Comparison of ENCODE assay signal across 28 cellular contexts in the genomic region with DNA sequence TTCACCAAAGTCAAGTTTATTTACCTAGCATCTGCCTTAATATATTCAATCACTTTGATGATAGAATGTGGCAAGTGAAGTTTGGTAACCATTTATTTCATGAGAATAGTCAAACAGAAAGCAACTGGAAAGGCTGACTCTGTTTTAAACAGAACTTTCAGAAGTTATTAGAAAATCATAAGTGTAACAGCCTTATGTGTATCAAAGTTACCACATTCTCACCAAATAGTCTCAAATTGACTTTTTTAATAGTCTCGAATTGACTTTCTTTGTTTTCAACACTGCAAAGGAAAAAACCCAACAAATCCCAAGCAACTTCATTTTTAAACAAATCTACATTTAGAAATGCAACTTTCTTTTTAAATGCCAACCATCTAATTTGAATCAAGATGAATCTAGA. TPM values are rescaled to one million over a fixed set of nuclear protein-coding genes. Genes with fewer than 3 reads are reported as not detected.
DNase-seq lines count a peak whose midpoint lies in the region; ATAC-seq and TF ChIP-seq lines count a peak whose summit lies in the region.
"Had no signal": no experiment of that assay in that cellular context is flagged by ENCODE, and none has a peak within 500 bp of the region (broad histone marks: within the 10 kb centered on the region; RNA-seq: fewer than 3 reads in every experiment).

No MANE protein-coding gene starts in this region.

- no peaks in the 10 kb centered on the region for H3K9me3 Mint-ChIP-seq in activated CD8-positive, alpha-beta T cell treated with anti-CD3 and anti-CD28 coated beads for 36 hours
- no peaks in the 10 kb centered on the region for H3K9me3 Mint-ChIP-seq in activated CD8-positive, alpha-beta T cell treated with anti-CD3 and anti-CD28 coated beads, Interleukin-2, amount 10 ng/mL, durations not matched to agents 7 days and 5 days (ENCODE audit: insufficient read depth)
- no peaks in the 10 kb centered on the region for H3K9me3 Mint-ChIP-seq in activated T-helper 2 cell treated with anti-CD3 and anti-CD28 coated beads, Interferon-gamma antibody, Interleukin-2, Interleukin-4, amounts not matched to agents 10 μg/mL and 5 μg/mL and 100 μg/mL, durations not matched to agents 14 hours and 24 hours and 36 hours
- H3K9me3 Mint-ChIP-seq in naive thymus-derived CD4-positive, alpha-beta T cell = no peaks in the 10 kb centered on the region
- H3K9me3 Mint-ChIP-seq in glutamatergic neuron (ENCODE audit: unreplicated experiment) = no peaks in the 10 kb centered on the region
- H3K9me3 Mint-ChIP-seq: CD8-positive, alpha-beta T cell; endodermal cell; HFFc6; nephron had no signal

- no peak for TF ChIP-seq CTCF in activated CD8-positive, alpha-beta T cell treated with anti-CD3 and anti-CD28 coated beads for 36 hours (IDR thresholded peaks at IDR 0.05)
- TF ChIP-seq CTCF in GM12865 (IDR thresholded peaks at IDR 0.05; ENCODE audit: insufficient read depth, low read depth, low read length, missing control alignments) = no peak
- no peak for TF ChIP-seq CTCF in glutamatergic neuron (IDR thresholded peaks at IDR 0.05; ENCODE audit: partially characterized antibody, unreplicated experiment)

- H3K36me3 Mint-ChIP-seq in activated CD8-positive, alpha-beta T cell treated with anti-CD3 and anti-CD28 coated beads for 36 hours (ENCODE audit: low read depth) = peaks cover 89% of the 10 kb centered on the region
- H3K36me3 Mint-ChIP-seq in activated CD8-positive, alpha-beta T cell treated with anti-CD3 and anti-CD28 coated beads, Interleukin-2, amount 10 ng/mL, durations not matched to agents 7 days and 5 days (ENCODE audit: low read depth) = peaks cover 69% of the 10 kb centered on the region
- H3K36me3 Mint-ChIP-seq in activated T-helper 2 cell treated with anti-CD3 and anti-CD28 coated beads, Interferon-gamma antibody, Interleukin-2, Interleukin-4, amounts not matched to agents 10 μg/mL and 5 μg/mL and 100 μg/mL, durations not matched to agents 14 hours and 24 hours and 36 hours (ENCODE audit: low read depth) = peaks cover 94% of the 10 kb centered on the region
- peaks cover 10 to 85% (median 63%) of the 10 kb centered on the region in 5 donors for H3K36me3 Mint-ChIP-seq in naive thymus-derived CD4-positive, alpha-beta T cell
- H3K36me3 Mint-ChIP-seq in glutamatergic neuron (ENCODE audit: unreplicated experiment) = no peaks in the 10 kb centered on the region

- no peaks in the 10 kb centered on the region for H3K27me3 Mint-ChIP-seq in activated CD8-positive, alpha-beta T cell treated with anti-CD3 and anti-CD28 coated beads for 36 hours
- no peaks in the 10 kb centered on the region for H3K27me3 Mint-ChIP-seq in activated CD8-positive, alpha-beta T cell treated with anti-CD3 and anti-CD28 coated beads, Interleukin-2, amount 10 ng/mL, durations not matched to agents 7 days and 5 days (ENCODE audit: low read depth)
- H3K27me3 Mint-ChIP-seq in activated T-helper 2 cell treated with anti-CD3 and anti-CD28 coated beads, Interferon-gamma antibody, Interleukin-2, Interleukin-4, amounts not matched to agents 10 μg/mL and 5 μg/mL and 100 μg/mL, durations not matched to agents 14 hours and 24 hours and 36 hours (ENCODE audit: low read depth) = no peaks in the 10 kb centered on the region
- H3K27me3 Mint-ChIP-seq in naive thymus-derived CD4-positive, alpha-beta T cell = no peaks in the 10 kb centered on the region
- no peaks in the 10 kb centered on the region for H3K27me3 Mint-ChIP-seq in glutamatergic neuron (ENCODE audit: unreplicated experiment)

- ATAC-seq in activated CD8-positive, alpha-beta T cell treated with anti-CD3 and anti-CD28 coated beads for 36 hours = peak; percentile 13
- ATAC-seq in activated CD8-positive, alpha-beta T cell treated with anti-CD3 and anti-CD28 coated beads, Interleukin-2, amount 10 ng/mL, durations not matched to agents 7 days and 5 days = no peak
- ATAC-seq in GM19395 (IDR thresholded peaks at IDR 0.05; ENCODE audit: unreplicated experiment) (peak; percentile 54), GM19023 (IDR thresholded peaks at IDR 0.05; ENCODE audit: unreplicated experiment) (no peak)
- ATAC-seq in naive thymus-derived CD4-positive, alpha-beta T cell = no peak
- ATAC-seq: CD8-positive, alpha-beta T cell; lower lobe of right lung had no signal

- H3K4me3 ChIP-seq in GM12865 (ENCODE audit: low read depth, low read length) = no peak overlapping the region
- no peak overlapping the region for H3K4me3 ChIP-seq in naive thymus-derived CD4-positive, alpha-beta T cell (ENCODE audit: low read length)
- H3K4me3 ChIP-seq: ascending aorta, esophagus squamous epithelium, lower lobe of right lung, skin epidermis, tibial nerve had no signal

- H3K4me1 ChIP-seq in naive thymus-derived CD4-positive, alpha-beta T cell (ENCODE audit: control insufficient read depth in 2 of 2, insufficient read depth in 2 of 2, low read length in 2 of 2) = peaks cover 0 to 2% of the 10 kb centered on the region in 2 donors
- H3K4me1 ChIP-seq: ascending aorta, esophagus squamous epithelium, lower lobe of right lung, tibial nerve had no signal

- CTCF ChIA-PET in activated CD8-positive, alpha-beta T cell treated with anti-CD3 and anti-CD28 coated beads for 36 hours (lab: Charles Lee) = interaction anchor here (1.4 kb wide), 1 partner anchor 18 kb away, joined by 3 read pairs; no protein-coding TSS in a partner anchor
- CTCF ChIA-PET in activated CD8-positive, alpha-beta T cell treated with anti-CD3 and anti-CD28 coated beads, Interleukin-2, amount 10 ng/mL, durations not matched to agents 7 days and 5 days (lab: Charles Lee) = no interaction called here
- CTCF ChIA-PET in naive thymus-derived CD4-positive, alpha-beta T cell (lab: Charles Lee) = no interaction called here

- DNase-seq in activated CD8-positive, alpha-beta T cell treated with anti-CD3 and anti-CD28 coated beads for 36 hours = no peak
- no peak for DNase-seq in activated CD8-positive, alpha-beta T cell treated with anti-CD3 and anti-CD28 coated beads, Interleukin-2, amount 10 ng/mL, durations not matched to agents 7 days and 5 days
- DNase-seq in GM12865 (ENCODE audit: low read depth) (peak; percentile 43), glutamatergic neuron (no peak)
- no peak for DNase-seq in activated T-helper 2 cell treated with anti-CD3 and anti-CD28 coated beads, Interferon-gamma antibody, Interleukin-2, Interleukin-4, amounts not matched to agents 10 μg/mL and 5 μg/mL and 100 μg/mL, durations not matched to agents 14 hours and 24 hours and 36 hours (ENCODE audit: low spot score)
- no peak for DNase-seq in naive thymus-derived CD4-positive, alpha-beta T cell
- DNase-seq: activated CD8-positive, alpha-beta memory T cell treated with anti-CD3 and anti-CD28 coated beads, Interleukin-2, amount 50 U/mL, for 48 hours; activated naive CD4-positive, alpha-beta T cell; CD8-positive, alpha-beta T cell; endodermal cell; esophagus squamous epithelium; foreskin melanocyte; GOT3; HFFc6; IMR-90; kidney glomerular epithelial cell; lower lobe of right lung; NCI-H1092; NCI-H187; NCI-H524; NK-92 treated with Interleukin-12 subunit alpha and Interleukin-12 subunit beta, amount 100 ng/mL, for 24 hours; SHP77 had no signal

- peaks cover 0 to 47% (median 8%) of the 10 kb centered on the region in 3 experiments for H3K36me3 ChIP-seq in naive thymus-derived CD4-positive, alpha-beta T cell (ENCODE audit: control insufficient read depth in 2 of 3, insufficient read depth in 3 of 3, low read length in 3 of 3)

- peaks cover 38% of the 10 kb centered on the region for H3K4me1 Mint-ChIP-seq in activated CD8-positive, alpha-beta T cell treated with anti-CD3 and anti-CD28 coated beads for 36 hours (ENCODE audit: low read depth)
- peaks cover 16% of the 10 kb centered on the region for H3K4me1 Mint-ChIP-seq in activated CD8-positive, alpha-beta T cell treated with anti-CD3 and anti-CD28 coated beads, Interleukin-2, amount 10 ng/mL, durations not matched to agents 7 days and 5 days (ENCODE audit: low read depth)
- H3K4me1 Mint-ChIP-seq in activated T-helper 2 cell treated with anti-CD3 and anti-CD28 coated beads, Interferon-gamma antibody, Interleukin-2, Interleukin-4, amounts not matched to agents 10 μg/mL and 5 μg/mL and 100 μg/mL, durations not matched to agents 14 hours and 24 hours and 36 hours (ENCODE audit: low read depth) = peaks cover 46% of the 10 kb centered on the region
- peaks cover under 1 to 35% (median 2%) of the 10 kb centered on the region in 7 donors for H3K4me1 Mint-ChIP-seq in naive thymus-derived CD4-positive, alpha-beta T cell
- no peaks in the 10 kb centered on the region for H3K4me1 Mint-ChIP-seq in glutamatergic neuron (ENCODE audit: low read depth, unreplicated experiment)
- H3K4me1 Mint-ChIP-seq: endodermal cell, nephron had no signal

- H3K9me3 ChIP-seq in naive thymus-derived CD4-positive, alpha-beta T cell (ENCODE audit: control insufficient read depth in 2 of 3, low read length in 3 of 3) = no peaks in the 10 kb centered on the region
- H3K9me3 ChIP-seq: ascending aorta, esophagus squamous epithelium, lower lobe of right lung, tibial nerve had no signal

- peak overlapping the region; percentile 61 for H3K27ac Mint-ChIP-seq in activated CD8-positive, alpha-beta T cell treated with anti-CD3 and anti-CD28 coated beads for 36 hours
- no peak overlapping the region for H3K27ac Mint-ChIP-seq in activated CD8-positive, alpha-beta T cell treated with anti-CD3 and anti-CD28 coated beads, Interleukin-2, amount 10 ng/mL, durations not matched to agents 7 days and 5 days
- H3K27ac Mint-ChIP-seq in activated T-helper 2 cell treated with anti-CD3 and anti-CD28 coated beads, Interferon-gamma antibody, Interleukin-2, Interleukin-4, amounts not matched to agents 10 μg/mL and 5 μg/mL and 100 μg/mL, durations not matched to agents 14 hours and 24 hours and 36 hours = peak overlapping the region; percentile 84
- no peak overlapping the region for H3K27ac Mint-ChIP-seq in naive thymus-derived CD4-positive, alpha-beta T cell
- no peak overlapping the region for H3K27ac Mint-ChIP-seq in glutamatergic neuron (ENCODE audit: unreplicated experiment)
- H3K27ac Mint-ChIP-seq: CD8-positive, alpha-beta T cell; endodermal cell; HFFc6; nephron had no signal

- H3K27me3 ChIP-seq in naive thymus-derived CD4-positive, alpha-beta T cell (ENCODE audit: control insufficient read depth in 2 of 2, insufficient read depth in 2 of 2, low read length in 2 of 2) = no peaks in the 10 kb centered on the region
- H3K27me3 ChIP-seq: ascending aorta, esophagus squamous epithelium, tibial nerve had no signal

- intact Hi-C loops in activated CD8-positive, alpha-beta T cell treated with anti-CD3 and anti-CD28 coated beads for 36 hours (cut with micrococcal nuclease) = no loop called here
- intact Hi-C loops in activated T-helper 2 cell treated with anti-CD3 and anti-CD28 coated beads, Interferon-gamma antibody, Interleukin-2, Interleukin-4, amounts not matched to agents 10 μg/mL and 5 μg/mL and 100 μg/mL, durations not matched to agents 14 hours and 24 hours and 36 hours (cut with micrococcal nuclease) = loop anchor here (1.0 to 5.0 kb wide), 4 partner anchors 78 to 225 kb away; no protein-coding TSS in a partner anchor
- intact Hi-C loops in naive thymus-derived CD4-positive, alpha-beta T cell (cut with micrococcal nuclease) = no loop called here

- no peak overlapping the region for H3K4me3 Mint-ChIP-seq in activated CD8-positive, alpha-beta T cell treated with anti-CD3 and anti-CD28 coated beads for 36 hours
- no peak overlapping the region for H3K4me3 Mint-ChIP-seq in activated CD8-positive, alpha-beta T cell treated with anti-CD3 and anti-CD28 coated beads, Interleukin-2, amount 10 ng/mL, durations not matched to agents 7 days and 5 days
- H3K4me3 Mint-ChIP-seq in activated T-helper 2 cell treated with anti-CD3 and anti-CD28 coated beads, Interferon-gamma antibody, Interleukin-2, Interleukin-4, amounts not matched to agents 10 μg/mL and 5 μg/mL and 100 μg/mL, durations not matched to agents 14 hours and 24 hours and 36 hours (ENCODE audit: low read depth) = no peak overlapping the region
- H3K4me3 Mint-ChIP-seq in naive thymus-derived CD4-positive, alpha-beta T cell = no peak overlapping the region
- no peak overlapping the region for H3K4me3 Mint-ChIP-seq in glutamatergic neuron (ENCODE audit: unreplicated experiment)
- H3K4me3 Mint-ChIP-seq: CD8-positive, alpha-beta T cell; endodermal cell; HFFc6; nephron had no signal

- no peak overlapping the region for H3K27ac ChIP-seq in naive thymus-derived CD4-positive, alpha-beta T cell (ENCODE audit: low read depth, low read length)
- H3K27ac ChIP-seq: ascending aorta, esophagus squamous epithelium, lower lobe of right lung, skin epidermis, tibial nerve had no signal

- POLR2A ChIA-PET in activated CD8-positive, alpha-beta T cell treated with anti-CD3 and anti-CD28 coated beads for 36 hours (lab: Charles Lee) = no interaction called here
- POLR2A ChIA-PET in activated CD8-positive, alpha-beta T cell treated with anti-CD3 and anti-CD28 coated beads, Interleukin-2, amount 10 ng/mL, durations not matched to agents 7 days and 5 days (lab: Charles Lee) = no interaction called here
- POLR2A ChIA-PET in naive thymus-derived CD4-positive, alpha-beta T cell (lab: Charles Lee) = no interaction called here

RNA-seq across cellular contexts. Expression of a gene that starts 29.5 kb away (rescaled TPM):
- total RNA-seq in activated CD8-positive, alpha-beta T cell treated with anti-CD3 and anti-CD28 coated beads for 36 hours = 100 to 1,000 TPM; 790 to 812 TPM
- total RNA-seq in activated CD8-positive, alpha-beta T cell treated with anti-CD3 and anti-CD28 coated beads, Interleukin-2, amount 10 ng/mL, durations not matched to agents 7 days and 5 days = 10 to 100 TPM; 65.5 to 69.3 TPM
- total RNA-seq in activated T-helper 2 cell treated with anti-CD3 and anti-CD28 coated beads, Interferon-gamma antibody, Interleukin-2, Interleukin-4, amounts not matched to agents 10 μg/mL and 5 μg/mL and 100 μg/mL, durations not matched to agents 14 hours and 24 hours and 36 hours = 348 and 379 TPM in 2 replicates
- total RNA-seq in naive thymus-derived CD4-positive, alpha-beta T cell = 100 to 1,000 TPM in 2 of 5 experiments, 10 to 100 TPM in 3; 22.2 to 731 (median 88.7) TPM
- 10 to 100 TPM; 13.9 to 18.9 TPM for polyA plus RNA-seq in naive thymus-derived CD4-positive, alpha-beta T cell
- 48.4 TPM for total RNA-seq in glutamatergic neuron (ENCODE audit: unreplicated experiment)

Comparison
In these comparisons a context has a peak if more than half of its experiments do, and no peak if none do; other contexts are left out.
1. ATAC-seq: peak in activated CD8-positive, alpha-beta T cell treated with anti-CD3 and anti-CD28 coated beads for 36 hours (single experiment) and GM19395 (single experiment); none in activated CD8-positive, alpha-beta T cell treated with anti-CD3 and anti-CD28 coated beads, Interleukin-2, amount 10 ng/mL, durations not matched to agents 7 days and 5 days (single experiment), naive thymus-derived CD4-positive, alpha-beta T cell (single experiment) and GM19023 (single experiment).
2. H3K27ac Mint-ChIP-seq: peak in activated CD8-positive, alpha-beta T cell treated with anti-CD3 and anti-CD28 coated beads for 36 hours (single experiment) and activated T-helper 2 cell treated with anti-CD3 and anti-CD28 coated beads, Interferon-gamma antibody, Interleukin-2, Interleukin-4, amounts not matched to agents 10 μg/mL and 5 μg/mL and 100 μg/mL, durations not matched to agents 14 hours and 24 hours and 36 hours (single experiment); none in activated CD8-positive, alpha-beta T cell treated with anti-CD3 and anti-CD28 coated beads, Interleukin-2, amount 10 ng/mL, durations not matched to agents 7 days and 5 days (single experiment), naive thymus-derived CD4-positive, alpha-beta T cell (0 of 9) and glutamatergic neuron (single experiment).